13 cellular contexts compared by ENCODE assay signal in genomic region chr13:99367663-99368448, GRCh38.
A peak's percentile ranks its signal among the peaks of the same experiment; 100 is the strongest.
DNase-seq lines count a peak whose midpoint lies in the region; ATAC-seq, FAIRE-seq and TF ChIP-seq lines count a peak whose summit lies in the region.
"Had no signal": no experiment of that assay in that cellular context is flagged by ENCODE, and none has a peak within 500 bp of the region (broad histone marks: within the 10 kb centered on the region; RNA-seq: fewer than 3 reads in every experiment).

No MANE protein-coding gene starts in this region.

- peak overlapping the region; percentile 91 to 98 (median 96) for H3K27ac Mint-ChIP-seq in CD8-positive, alpha-beta memory T cell
- H3K27ac Mint-ChIP-seq in activated CD8-positive, alpha-beta T cell treated with anti-CD3 and anti-CD28 coated beads for 36 hours, result peak overlapping the region; percentile 80

- no peak overlapping the region for H3K4me2 ChIP-seq in MM.1S (ENCODE audit: low read depth, low read length)

- CTCF ChIA-PET in CD8-positive, alpha-beta memory T cell (lab: Charles Lee), result interaction anchor here (0.8 to 3.4 kb wide), 13 partner anchors 12 to 103 kb away, joined by 3 to 21 read pairs (median 4); no protein-coding TSS in a partner anchor
- CTCF ChIA-PET in activated CD8-positive, alpha-beta T cell treated with anti-CD3 and anti-CD28 coated beads for 36 hours (lab: Charles Lee), result interaction anchor here (1.4 to 3.6 kb wide), 7 partner anchors 9 to 192 kb away, joined by 3 to 26 read pairs (median 7); no protein-coding TSS in a partner anchor

- no peaks in the 10 kb centered on the region for H3K9me3 ChIP-seq in CD8-positive, alpha-beta memory T cell (ENCODE audit: low read length)
- H3K9me3 ChIP-seq in prostate gland (no peaks in the 10 kb centered on the region), MM.1S (replicated peaks; ENCODE audit: insufficient read depth, low read length) (no peaks in the 10 kb centered on the region)
- H3K9me3 ChIP-seq: neutrophil had no signal

- no peak overlapping the region for H3K27ac ChIP-seq in CD8-positive, alpha-beta memory T cell (ENCODE audit: low read depth, low read length)
- H3K27ac ChIP-seq in prostate gland (no peak overlapping the region), MM.1S (ENCODE audit: low read length) (no peak overlapping the region)
- H3K27ac ChIP-seq: neutrophil had no signal

- H3K4me3 Mint-ChIP-seq in CD8-positive, alpha-beta memory T cell, result peak overlapping the region; percentile 67 to 89 (median 77)
- peak overlapping the region; percentile 2 for H3K4me3 Mint-ChIP-seq in activated CD8-positive, alpha-beta T cell treated with anti-CD3 and anti-CD28 coated beads for 36 hours

- no peaks in the 10 kb centered on the region for H3K9me2 ChIP-seq in MM.1S (replicated peaks; ENCODE audit: insufficient read depth, low read length)

- 93% methylated on average over 16 of the region's 16 CpGs for WGBS in prostate gland

- peaks cover 21 to 58% (median 34%) of the 10 kb centered on the region in 3 donors for H3K36me3 Mint-ChIP-seq in CD8-positive, alpha-beta memory T cell
- peaks cover 63% of the 10 kb centered on the region for H3K36me3 Mint-ChIP-seq in activated CD8-positive, alpha-beta T cell treated with anti-CD3 and anti-CD28 coated beads for 36 hours (ENCODE audit: low read depth)

- POLR2A ChIA-PET in CD8-positive, alpha-beta memory T cell (lab: Charles Lee), result interaction anchor here (1.3 to 1.7 kb wide), 4 partner anchors 7 to 67 kb away, joined by 4 to 7 read pairs (median 4); no protein-coding TSS in a partner anchor
- POLR2A ChIA-PET in activated CD8-positive, alpha-beta T cell treated with anti-CD3 and anti-CD28 coated beads for 36 hours (lab: Charles Lee), result interaction anchor here (0.7 to 2.9 kb wide), 11 partner anchors 9 to 99 kb away, joined by 3 to 14 read pairs (median 4); no protein-coding TSS in a partner anchor

- no peaks in the 10 kb centered on the region for H3F3A ChIP-seq in MM.1S (ENCODE audit: insufficient read depth, low read length)

- H3K9me3 Mint-ChIP-seq in CD8-positive, alpha-beta memory T cell, result no peaks in the 10 kb centered on the region
- no peaks in the 10 kb centered on the region for H3K9me3 Mint-ChIP-seq in activated CD8-positive, alpha-beta T cell treated with anti-CD3 and anti-CD28 coated beads for 36 hours

- H3K4me1 Mint-ChIP-seq in CD8-positive, alpha-beta memory T cell, result peaks cover 76 to 98% (median 96%) of the 10 kb centered on the region in 3 donors
- H3K4me1 Mint-ChIP-seq in activated CD8-positive, alpha-beta T cell treated with anti-CD3 and anti-CD28 coated beads for 36 hours (ENCODE audit: low read depth), result peaks cover 88% of the 10 kb centered on the region

- H3K4me1 ChIP-seq in CD8-positive, alpha-beta memory T cell (ENCODE audit: insufficient read depth, low read length), result peaks cover 94% of the 10 kb centered on the region
- H3K4me1 ChIP-seq in prostate gland (replicated peaks) (no peaks in the 10 kb centered on the region), MM.1S (ENCODE audit: low read length) (no peaks in the 10 kb centered on the region)

- intact Hi-C loops in activated CD8-positive, alpha-beta T cell treated with anti-CD3 and anti-CD28 coated beads for 36 hours (cut with micrococcal nuclease), result no loop called here
- intact Hi-C loops in left colon (cut with DNase I, micrococcal nuclease) (no loop called here), prostate gland (cut with DNase I) (no loop called here)

- TF ChIP-seq POLR2A in H54 (IDR thresholded peaks at IDR 0.05; ENCODE audit: low read depth, low read length) (no peak), prostate gland (IDR thresholded peaks at IDR 0.05) (no peak)

- FAIRE-seq in H54 (lab: Jason Lieb, UNC), result peak; percentile 87
- FAIRE-seq: islet of Langerhans had no signal

- H4K20me1 ChIP-seq in MM.1S (ENCODE audit: insufficient read depth, low read length), result no peaks in the 10 kb centered on the region

- peaks cover 0 to 2% of the 10 kb centered on the region in 2 donors for H3K27me3 Mint-ChIP-seq in CD8-positive, alpha-beta memory T cell
- H3K27me3 Mint-ChIP-seq in activated CD8-positive, alpha-beta T cell treated with anti-CD3 and anti-CD28 coated beads for 36 hours, result no peaks in the 10 kb centered on the region

- no peaks in the 10 kb centered on the region for H3K27me3 ChIP-seq in CD8-positive, alpha-beta memory T cell (ENCODE audit: insufficient read depth, low read length, poor library complexity, severe bottlenecking)
- H3K27me3 ChIP-seq in prostate gland (replicated peaks; ENCODE audit: insufficient read depth) (no peaks in the 10 kb centered on the region), MM.1S (replicated peaks; ENCODE audit: insufficient read depth, low read length) (no peaks in the 10 kb centered on the region)
- H3K27me3 ChIP-seq: neutrophil had no signal

- no peaks in the 10 kb centered on the region for H3K79me2 ChIP-seq in MM.1S (ENCODE audit: low read length)

- no peaks in the 10 kb centered on the region for H3K36me3 ChIP-seq in CD8-positive, alpha-beta memory T cell (ENCODE audit: insufficient read depth, low read length)
- H3K36me3 ChIP-seq in prostate gland, result no peaks in the 10 kb centered on the region
- H3K36me3 ChIP-seq in MM.1S (replicated peaks; ENCODE audit: insufficient read depth, low read length), result no peaks in the 10 kb centered on the region

- no peak for DNase-seq in CD8-positive, alpha-beta memory T cell
- DNase-seq in H54 (ENCODE audit: insufficient read length, low spot score), result no peak
- DNase-seq in activated CD8-positive, alpha-beta T cell treated with anti-CD3 and anti-CD28 coated beads for 36 hours, result peak; percentile 40
- DNase-seq in left colon, result no peak
- DNase-seq in stimulated activated CD4-positive, alpha-beta T cell treated with anti-CD3 and anti-CD28 coated beads, Interleukin-15, amount 100 ng/mL, for 24 hours, result no peak
- DNase-seq in C1 segment of cervical spinal cord (lab: John Stamatoyannopoulos, UW), result no peak
- no peak for DNase-seq in prostate gland (ENCODE audit: low spot score)
- DNase-seq in MM.1S, result no peak
- DNase-seq: KBM-7, NCI-H2171 had no signal

- no peak overlapping the region for H2AFZ ChIP-seq in MM.1S (ENCODE audit: low read length)

- H3K9ac ChIP-seq in MM.1S (ENCODE audit: low read length), result no peak overlapping the region

- peak overlapping the region; percentile 42 for H3K4me3 ChIP-seq in CD8-positive, alpha-beta memory T cell (ENCODE audit: low read length)
- no peak overlapping the region for H3K4me3 ChIP-seq in prostate gland
- H3K4me3 ChIP-seq in MM.1S (ENCODE audit: low read length), result no peak overlapping the region

- no peak for TF ChIP-seq CTCF in activated CD8-positive, alpha-beta T cell treated with anti-CD3 and anti-CD28 coated beads for 36 hours (IDR thresholded peaks at IDR 0.05)
- TF ChIP-seq CTCF in prostate gland (IDR thresholded peaks at IDR 0.05) (no peak), MM.1S (IDR thresholded peaks at IDR 0.05; ENCODE audit: low read length) (no peak)

- ATAC-seq in activated CD8-positive, alpha-beta T cell treated with anti-CD3 and anti-CD28 coated beads for 36 hours, result peak; percentile 28
- peak; percentile 67 for ATAC-seq in left colon
- ATAC-seq: esophagus mucosa had no signal
